Comparison of ENCODE assay signal across 13 cellular contexts in the genomic region with DNA sequence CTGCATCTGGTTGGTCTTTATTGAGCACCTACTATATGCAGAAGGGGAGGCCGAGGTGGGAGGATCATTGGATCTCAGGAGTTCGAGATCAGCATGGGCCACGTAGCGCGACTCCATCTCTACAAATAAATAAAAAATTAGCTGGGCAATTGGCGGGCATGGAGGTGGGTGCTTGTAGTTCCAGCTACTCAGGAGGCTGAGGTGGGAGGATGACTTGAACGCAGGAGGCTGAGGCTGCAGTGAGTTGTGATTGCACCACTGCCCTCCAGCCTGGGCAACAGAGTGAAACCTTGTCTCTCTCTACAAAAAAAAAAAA. TPM values are rescaled to one million over a fixed set of nuclear protein-coding genes. Genes with fewer than 3 reads are reported as not detected.
DNase-seq lines count a peak whose midpoint lies in the region; ATAC-seq and TF ChIP-seq lines count a peak whose summit lies in the region.
"Had no signal": no experiment of that assay in that cellular context is flagged by ENCODE, and none has a peak within 500 bp of the region (broad histone marks: within the 10 kb centered on the region; RNA-seq: fewer than 3 reads in every experiment).

No MANE protein-coding gene starts in this region.

- peaks cover 8% of the 10 kb centered on the region for H3K36me3 Mint-ChIP-seq in CD4-positive, alpha-beta T cell (ENCODE audit: low read depth)
- H3K36me3 Mint-ChIP-seq in activated T-helper 2 cell treated with anti-CD3 and anti-CD28 coated beads, Interferon-gamma antibody, Interleukin-2, Interleukin-4, amounts not matched to agents 10 μg/mL and 5 μg/mL and 100 μg/mL, durations not matched to agents 14 hours and 24 hours and 36 hours (ENCODE audit: low read depth), result peaks cover 5% of the 10 kb centered on the region
- peaks cover 0 to 7% (median 0%) of the 10 kb centered on the region in 3 donors for H3K36me3 Mint-ChIP-seq in naive thymus-derived CD8-positive, alpha-beta T cell

- peaks cover 26% of the 10 kb centered on the region for H3K4me1 Mint-ChIP-seq in CD4-positive, alpha-beta T cell (ENCODE audit: low read depth)
- peaks cover 9% of the 10 kb centered on the region for H3K4me1 Mint-ChIP-seq in activated T-helper 2 cell treated with anti-CD3 and anti-CD28 coated beads, Interferon-gamma antibody, Interleukin-2, Interleukin-4, amounts not matched to agents 10 μg/mL and 5 μg/mL and 100 μg/mL, durations not matched to agents 14 hours and 24 hours and 36 hours (ENCODE audit: low read depth)
- peaks cover 9 to 26% (median 19%) of the 10 kb centered on the region in 4 donors for H3K4me1 Mint-ChIP-seq in naive thymus-derived CD8-positive, alpha-beta T cell

- H3K27me3 Mint-ChIP-seq in CD4-positive, alpha-beta T cell, result peaks cover 6% of the 10 kb centered on the region
- peaks cover 6% of the 10 kb centered on the region for H3K27me3 Mint-ChIP-seq in activated T-helper 2 cell treated with anti-CD3 and anti-CD28 coated beads, Interferon-gamma antibody, Interleukin-2, Interleukin-4, amounts not matched to agents 10 μg/mL and 5 μg/mL and 100 μg/mL, durations not matched to agents 14 hours and 24 hours and 36 hours (ENCODE audit: low read depth)
- H3K27me3 Mint-ChIP-seq in naive thymus-derived CD8-positive, alpha-beta T cell, result peaks cover 0 to 5% (median 0%) of the 10 kb centered on the region in 5 donors

- H3K4me3 Mint-ChIP-seq in CD4-positive, alpha-beta T cell, result peak overlapping the region; percentile 30
- peak overlapping the region; percentile 49 for H3K4me3 Mint-ChIP-seq in activated T-helper 2 cell treated with anti-CD3 and anti-CD28 coated beads, Interferon-gamma antibody, Interleukin-2, Interleukin-4, amounts not matched to agents 10 μg/mL and 5 μg/mL and 100 μg/mL, durations not matched to agents 14 hours and 24 hours and 36 hours (ENCODE audit: low read depth)
- H3K4me3 Mint-ChIP-seq in naive thymus-derived CD8-positive, alpha-beta T cell, result peak overlapping the region; percentile 60 to 85 (median 74)

- H3K4me1 ChIP-seq in HUES48 (ENCODE audit: control insufficient read depth, insufficient read depth, low read length) (peaks cover 9% of the 10 kb centered on the region), HAP-1 (peaks cover 12% of the 10 kb centered on the region)

- H3K4me3 ChIP-seq in HUES48 (ENCODE audit: low read depth, low read length), result peak overlapping the region; percentile 58; the same call in 1 of the 2 replicates
- no peak overlapping the region for H3K4me3 ChIP-seq in HAP-1

- peak overlapping the region; percentile 87 for H3K27ac Mint-ChIP-seq in CD4-positive, alpha-beta T cell
- H3K27ac Mint-ChIP-seq in activated T-helper 2 cell treated with anti-CD3 and anti-CD28 coated beads, Interferon-gamma antibody, Interleukin-2, Interleukin-4, amounts not matched to agents 10 μg/mL and 5 μg/mL and 100 μg/mL, durations not matched to agents 14 hours and 24 hours and 36 hours, result no peak overlapping the region
- peak overlapping the region in 9 of 10 donors; percentile 63 to 90 (median 81) for H3K27ac Mint-ChIP-seq in naive thymus-derived CD8-positive, alpha-beta T cell

- in situ Hi-C loops in HAP-1 (cut with MboI; ENCODE audit: low sequenced_read_pairs), result no loop called here

- CTCF ChIA-PET in CD4-positive, alpha-beta T cell (lab: Charles Lee), result interaction anchor here (0.6 to 2.4 kb wide), 21 partner anchors 9 to 268 kb away, joined by 3 to 52 read pairs (median 5); a partner anchor contains a TSS

- no peaks in the 10 kb centered on the region for H3K9me3 Mint-ChIP-seq in CD4-positive, alpha-beta T cell
- no peaks in the 10 kb centered on the region for H3K9me3 Mint-ChIP-seq in activated T-helper 2 cell treated with anti-CD3 and anti-CD28 coated beads, Interferon-gamma antibody, Interleukin-2, Interleukin-4, amounts not matched to agents 10 μg/mL and 5 μg/mL and 100 μg/mL, durations not matched to agents 14 hours and 24 hours and 36 hours
- no peaks in the 10 kb centered on the region for H3K9me3 Mint-ChIP-seq in naive thymus-derived CD8-positive, alpha-beta T cell

- no peak for ATAC-seq in CD4-positive, alpha-beta T cell (ENCODE audit: poor library complexity)
- no peak for ATAC-seq in naive thymus-derived CD8-positive, alpha-beta T cell
- no peak for ATAC-seq in HG03520 (IDR thresholded peaks at IDR 0.05; ENCODE audit: unreplicated experiment)

- H3K36me3 ChIP-seq in HUES48 (ENCODE audit: control insufficient read depth, insufficient read depth, low read length) (peaks cover 7% of the 10 kb centered on the region), HAP-1 (replicated peaks) (peaks cover 21% of the 10 kb centered on the region)

- POLR2A ChIA-PET in CD4-positive, alpha-beta T cell (lab: Charles Lee), result interaction anchor here (0.6 to 2.8 kb wide), 25 partner anchors 10 to 406 kb away, joined by 3 to 40 read pairs (median 4); a partner anchor contains a TSS
- POLR2A ChIA-PET in naive thymus-derived CD8-positive, alpha-beta T cell (lab: Charles Lee), result interaction anchor here (0.6 to 13.5 kb wide), 23 partner anchors 9 to 406 kb away, joined by 3 to 165 read pairs (median 5); a partner anchor contains a TSS

- H3K27ac ChIP-seq in CD4-positive, alpha-beta T cell (ENCODE audit: low read depth, low read length), result no peak overlapping the region
- H3K27ac ChIP-seq in HUES48 (ENCODE audit: low read depth, low read length), result no peak overlapping the region

- intact Hi-C loops in CD4-positive, alpha-beta T cell (cut with DNase I, micrococcal nuclease), result loop anchor here (1.0 to 5.0 kb wide), 6 partner anchors 30 to 138 kb away; a partner anchor contains a TSS
- intact Hi-C loops in activated T-helper 2 cell treated with anti-CD3 and anti-CD28 coated beads, Interferon-gamma antibody, Interleukin-2, Interleukin-4, amounts not matched to agents 10 μg/mL and 5 μg/mL and 100 μg/mL, durations not matched to agents 14 hours and 24 hours and 36 hours (cut with micrococcal nuclease), result loop anchor here (2.0 to 5.0 kb wide), 3 partner anchors 30 to 119 kb away; a partner anchor contains a TSS

- H3K9ac ChIP-seq in HUES48 (ENCODE audit: low read depth, low read length), result no peak overlapping the region

- H3K27me3 ChIP-seq in CD4-positive, alpha-beta T cell (ENCODE audit: control insufficient read depth, insufficient read depth, low read length), result peaks cover 16% of the 10 kb centered on the region
- peaks cover 18% of the 10 kb centered on the region for H3K27me3 ChIP-seq in HUES48 (ENCODE audit: control insufficient read depth, insufficient read depth, low read length)
- H3K27me3 ChIP-seq in HAP-1 (ENCODE audit: low read depth), result no peaks in the 10 kb centered on the region

- no peak for TF ChIP-seq CTCF in CD4-positive, alpha-beta T cell (IDR thresholded peaks at IDR 0.05)

- no peak for DNase-seq in CD4-positive, alpha-beta T cell
- DNase-seq in activated T-helper 2 cell treated with anti-CD3 and anti-CD28 coated beads, Interferon-gamma antibody, Interleukin-2, Interleukin-4, amounts not matched to agents 10 μg/mL and 5 μg/mL and 100 μg/mL, durations not matched to agents 14 hours and 24 hours and 36 hours (ENCODE audit: low spot score), result no peak
- DNase-seq in naive thymus-derived CD8-positive, alpha-beta T cell, result no peak
- DNase-seq in cerebellum (ENCODE audit: low spot score) (no peak), HuH-7.5 (ENCODE audit: low spot score) (no peak), HAP-1 (ENCODE audit: low spot score in 2 of 2) (no peak)
- DNase-seq: NCI-H226, PC-3 had no signal

- no peaks in the 10 kb centered on the region for H3K9me3 ChIP-seq in CD4-positive, alpha-beta T cell (ENCODE audit: control insufficient read depth, low read length)
- no peaks in the 10 kb centered on the region for H3K9me3 ChIP-seq in HUES48 (ENCODE audit: control insufficient read depth, insufficient read depth, low read length)
- H3K9me3 ChIP-seq in HAP-1, result no peaks in the 10 kb centered on the region
- H3K9me3 ChIP-seq: ascending aorta had no signal

RNA-seq across cellular contexts. Expression of a gene that starts 3.8 kb away (rescaled TPM):
- total RNA-seq in CD4-positive, alpha-beta T cell, result 1 to 10 TPM; 2.3 to 2.9 TPM
- total RNA-seq in activated T-helper 2 cell treated with anti-CD3 and anti-CD28 coated beads, Interferon-gamma antibody, Interleukin-2, Interleukin-4, amounts not matched to agents 10 μg/mL and 5 μg/mL and 100 μg/mL, durations not matched to agents 14 hours and 24 hours and 36 hours, result 0.94 and 1.8 TPM in 2 replicates
- total RNA-seq in naive thymus-derived CD8-positive, alpha-beta T cell, result 1 to 10 TPM; 2.4 to 3.9 TPM
- polyA plus RNA-seq in naive thymus-derived CD8-positive, alpha-beta T cell, result 1 to 10 TPM; 3.6 to 10.0 (median 4.3) TPM
- 1.8 TPM for total RNA-seq in cerebellum

RNA-seq across cellular contexts. Expression of a gene that starts 11.2 kb away (rescaled TPM):
- not detected for total RNA-seq in CD4-positive, alpha-beta T cell
- total RNA-seq in activated T-helper 2 cell treated with anti-CD3 and anti-CD28 coated beads, Interferon-gamma antibody, Interleukin-2, Interleukin-4, amounts not matched to agents 10 μg/mL and 5 μg/mL and 100 μg/mL, durations not matched to agents 14 hours and 24 hours and 36 hours, result not detected in 2 replicates
- total RNA-seq in naive thymus-derived CD8-positive, alpha-beta T cell, result not detected
- polyA plus RNA-seq in naive thymus-derived CD8-positive, alpha-beta T cell, result not detected
- total RNA-seq in cerebellum, result 0.36 TPM
- total RNA-seq: ascending aorta, myocyte, PC-3 had no signal

RNA-seq across cellular contexts. Expression of a gene that starts 22.5 kb away (rescaled TPM):
- total RNA-seq in CD4-positive, alpha-beta T cell, result not detected
- not detected in 2 replicates for total RNA-seq in activated T-helper 2 cell treated with anti-CD3 and anti-CD28 coated beads, Interferon-gamma antibody, Interleukin-2, Interleukin-4, amounts not matched to agents 10 μg/mL and 5 μg/mL and 100 μg/mL, durations not matched to agents 14 hours and 24 hours and 36 hours
- total RNA-seq in naive thymus-derived CD8-positive, alpha-beta T cell, result not detected
- not detected for polyA plus RNA-seq in naive thymus-derived CD8-positive, alpha-beta T cell
- 0.82 TPM for total RNA-seq in cerebellum
- total RNA-seq: ascending aorta, kidney, myocyte had no signal

RNA-seq across cellular contexts. Expression of a gene that starts 29.7 kb away (rescaled TPM):
- 10 to 100 TPM; 25.8 to 30.1 TPM for total RNA-seq in CD4-positive, alpha-beta T cell
- total RNA-seq in activated T-helper 2 cell treated with anti-CD3 and anti-CD28 coated beads, Interferon-gamma antibody, Interleukin-2, Interleukin-4, amounts not matched to agents 10 μg/mL and 5 μg/mL and 100 μg/mL, durations not matched to agents 14 hours and 24 hours and 36 hours, result 55.7 and 64.1 TPM in 2 replicates
- total RNA-seq in naive thymus-derived CD8-positive, alpha-beta T cell, result 10 to 100 TPM; 65.9 to 68.8 TPM
- polyA plus RNA-seq in naive thymus-derived CD8-positive, alpha-beta T cell, result 100 to 1,000 TPM in 1 of 3 donors, 10 to 100 TPM in 2; 54.3 to 117 (median 72.4) TPM
- total RNA-seq in cerebellum, result 31.0 TPM

RNA-seq across cellular contexts. Expression of a gene that starts 30.0 kb away (rescaled TPM):
- total RNA-seq in CD4-positive, alpha-beta T cell, result not detected
- not detected in 2 replicates for total RNA-seq in activated T-helper 2 cell treated with anti-CD3 and anti-CD28 coated beads, Interferon-gamma antibody, Interleukin-2, Interleukin-4, amounts not matched to agents 10 μg/mL and 5 μg/mL and 100 μg/mL, durations not matched to agents 14 hours and 24 hours and 36 hours
- not detected for total RNA-seq in naive thymus-derived CD8-positive, alpha-beta T cell
- not detected for polyA plus RNA-seq in naive thymus-derived CD8-positive, alpha-beta T cell
- not detected for total RNA-seq in cerebellum
- total RNA-seq: ascending aorta, kidney, myocyte, PC-3 had no signal
